15 cellular contexts compared by ENCODE assay signal in genomic region chr9:97673922-97674321, GRCh38.
"Had no signal": no experiment of that assay in that cellular context is flagged by ENCODE, and none has a peak within 500 bp of the region (broad histone marks: within the 10 kb centered on the region; RNA-seq: fewer than 3 reads in every experiment).

No MANE protein-coding gene starts in this region.

- H3K4me2 ChIP-seq: SK-N-SH had no signal

- H3K4me1 Mint-ChIP-seq: natural killer cell had no signal

- H3K27me3 ChIP-seq: left lung, neutrophil, transverse colon had no signal

- H3K9ac ChIP-seq: parathyroid adenoma, SK-N-SH had no signal

- H3K9me3 ChIP-seq: left lung, neutrophil, SK-N-SH, transverse colon had no signal

- ATAC-seq: left lung; natural killer cell; stimulated activated memory B cell treated with anti-CD40 and anti-IgM and Interleukin-4, amounts not matched to agents 10 μg/mL and 1 μg/mL and 100 μg/mL, for 72 hours had no signal

- H3K27ac ChIP-seq: left lung, neutrophil, parathyroid adenoma, transverse colon had no signal

- H3K9me3 Mint-ChIP-seq: activated CD4-positive, alpha-beta memory T cell treated with anti-CD3 and anti-CD28 coated beads, Interleukin-2, amount 10 ng/mL, durations not matched to agents 7 days and 5 days; activated naive CD8-positive, alpha-beta T cell treated with anti-CD3 and anti-CD28 coated beads for 36 hours; natural killer cell; stimulated activated memory B cell treated with anti-CD40 and anti-IgM and Interleukin-4, amounts not matched to agents 10 μg/mL and 1 μg/mL and 100 μg/mL, for 72 hours had no signal

- DNase-seq: activated CD4-positive, alpha-beta memory T cell treated with anti-CD3 and anti-CD28 coated beads, Interleukin-2, amount 10 ng/mL, durations not matched to agents 7 days and 5 days; activated CD4-positive, CD25-positive, alpha-beta regulatory T cell treated with anti-CD3 and anti-CD28 coated beads, Interleukin-2, amount 50 U/mL, for 72 hours; activated CD8-positive, alpha-beta memory T cell treated with anti-CD3 and anti-CD28 coated beads, Interleukin-2, amount 50 U/mL, for 4 hours; activated naive CD8-positive, alpha-beta T cell treated with anti-CD3 and anti-CD28 coated beads for 36 hours; left lung; mesenchymal stem cell; natural killer cell; SK-N-SH; substantia nigra; T-helper 1 cell; transverse colon had no signal

- H3K4me3 Mint-ChIP-seq: activated CD4-positive, alpha-beta memory T cell treated with anti-CD3 and anti-CD28 coated beads, Interleukin-2, amount 10 ng/mL, durations not matched to agents 7 days and 5 days; activated naive CD8-positive, alpha-beta T cell treated with anti-CD3 and anti-CD28 coated beads for 36 hours; natural killer cell; stimulated activated memory B cell treated with anti-CD40 and anti-IgM and Interleukin-4, amounts not matched to agents 10 μg/mL and 1 μg/mL and 100 μg/mL, for 72 hours had no signal

- H3K27me3 Mint-ChIP-seq: activated CD4-positive, alpha-beta memory T cell treated with anti-CD3 and anti-CD28 coated beads, Interleukin-2, amount 10 ng/mL, durations not matched to agents 7 days and 5 days; activated naive CD8-positive, alpha-beta T cell treated with anti-CD3 and anti-CD28 coated beads for 36 hours; stimulated activated memory B cell treated with anti-CD40 and anti-IgM and Interleukin-4, amounts not matched to agents 10 μg/mL and 1 μg/mL and 100 μg/mL, for 72 hours had no signal

- FAIRE-seq: keratinocyte had no signal

- H3K4me3 ChIP-seq: left lung, transverse colon had no signal

- H2AFZ ChIP-seq: parathyroid adenoma had no signal

- H3K4me1 ChIP-seq: left lung, parathyroid adenoma had no signal

- H3K79me2 ChIP-seq: parathyroid adenoma had no signal

- H3K27ac Mint-ChIP-seq: activated CD4-positive, alpha-beta memory T cell treated with anti-CD3 and anti-CD28 coated beads, Interleukin-2, amount 10 ng/mL, durations not matched to agents 7 days and 5 days; stimulated activated memory B cell treated with anti-CD40 and anti-IgM and Interleukin-4, amounts not matched to agents 10 μg/mL and 1 μg/mL and 100 μg/mL, for 72 hours had no signal
